ENCODE assay signal across 26 cellular contexts in genomic region chr14:101657372-101657771, GRCh38.
DNase-seq lines count a peak whose midpoint lies in the region; ATAC-seq, FAIRE-seq and TF ChIP-seq lines count a peak whose summit lies in the region.
"Had no signal": no experiment of that assay in that cellular context is flagged by ENCODE, and none has a peak within 500 bp of the region (broad histone marks: within the 10 kb centered on the region; RNA-seq: fewer than 3 reads in every experiment).

No MANE protein-coding gene starts in this region.

- POLR2A ChIA-PET in PC-3 (lab: Charles Lee; ENCODE audit: unreplicated experiment), result no interaction called here

- DNase-seq in PC-3 (peak; percentile 85), SW480 (ENCODE audit: low spot score) (peak; percentile 13), bronchial epithelial cell (ENCODE audit: low read depth) (peak; percentile 29), left colon (no peak), GF-D8 (lab: John Stamatoyannopoulos, UW) (no peak), superior temporal gyrus (ENCODE audit: extremely low spot score) (no peak)
- DNase-seq: 8988T; ACHN; BE2C; C1 segment of cervical spinal cord; CD4-positive, alpha-beta memory T cell; CD4-positive, CD25-positive, alpha-beta regulatory T cell; CD8-positive, alpha-beta memory T cell; COR-L47; DMS 273 treated with DMSO at 0.1 percent for 48 hours; DMS153; DMS53; DMS79; DND-41; EL; GDM1 had no signal

- H2AFZ ChIP-seq in PC-3 (ENCODE audit: low read length), result no peak overlapping the region

- peaks cover 26% of the 10 kb centered on the region for H3K27me3 ChIP-seq in PC-3 (ENCODE audit: low read length)
- peaks cover 4% of the 10 kb centered on the region for H3K27me3 ChIP-seq in bronchial epithelial cell (ENCODE audit: control insufficient read depth, insufficient read depth, low read length)
- H3K27me3 ChIP-seq: BLaER1 had no signal

- peaks cover 12% of the 10 kb centered on the region for H3K4me1 ChIP-seq in PC-3 (ENCODE audit: insufficient read depth, low read length)
- H3K4me1 ChIP-seq: BE2C, BLaER1 had no signal

- no peaks in the 10 kb centered on the region for H4K20me1 ChIP-seq in PC-3 (ENCODE audit: low read length)
- H4K20me1 ChIP-seq: BLaER1 had no signal

- CTCF ChIA-PET in PC-3 (lab: Charles Lee), result no interaction called here

- no peaks in the 10 kb centered on the region for H3K9me2 ChIP-seq in PC-3 (replicated peaks; ENCODE audit: low read length)

- H3K9ac ChIP-seq in PC-3 (ENCODE audit: low read length), result no peak overlapping the region
- H3K9ac ChIP-seq: BLaER1 had no signal

- ATAC-seq in PC-3 (peak; percentile 81), left colon (peak; percentile 57), GM21367 (IDR thresholded peaks at IDR 0.05; ENCODE audit: unreplicated experiment) (no peak), GM19023 (IDR thresholded peaks at IDR 0.05; ENCODE audit: unreplicated experiment) (no peak)

- no peaks in the 10 kb centered on the region for H3K9me3 ChIP-seq in PC-3 (ENCODE audit: low read length)
- H3K9me3 ChIP-seq: BE2C, BLaER1 had no signal

- no peaks in the 10 kb centered on the region for H3K79me2 ChIP-seq in PC-3 (ENCODE audit: low read length)

- intact Hi-C loops in PC-3 (cut with micrococcal nuclease) (no loop called here), left colon (cut with DNase I, micrococcal nuclease) (no loop called here)

- H3K4me3 ChIP-seq in PC-3 (ENCODE audit: low read length) (no peak overlapping the region), bronchial epithelial cell (ENCODE audit: low read depth, low read length) (no peak overlapping the region)
- H3K4me3 ChIP-seq: BLaER1 had no signal

- H3F3A ChIP-seq in PC-3 (ENCODE audit: low read length, unreplicated experiment), result no peaks in the 10 kb centered on the region

- H3K27ac ChIP-seq in PC-3 (ENCODE audit: low read length), result no peak overlapping the region
- H3K27ac ChIP-seq: BLaER1 had no signal

- BruUV-seq in PC-3 (replicated peaks; lab: Mats Ljungman, UMichigan), result no TSS peak

- peak overlapping the region; percentile 47; the same call in 1 of the 2 replicates for H3K4me2 ChIP-seq in PC-3 (ENCODE audit: low read length)
- H3K4me2 ChIP-seq: BLaER1 had no signal

- TF ChIP-seq CTCF in PC-3 (conservative IDR thresholded peaks at IDR 0.05; ENCODE audit: low read depth, low read length) (no peak), bronchial epithelial cell (IDR thresholded peaks at IDR 0.05; ENCODE audit: insufficient read depth, low read length, severe bottlenecking) (no peak)

- no peak for FAIRE-seq in bronchial epithelial cell (lab: Jason Lieb, UNC)
- FAIRE-seq: A204.1, GM12891 had no signal

- no peaks in the 10 kb centered on the region for H3K36me3 ChIP-seq in PC-3 (ENCODE audit: low read depth, low read length)
- no peaks in the 10 kb centered on the region for H3K36me3 ChIP-seq in bronchial epithelial cell (ENCODE audit: control insufficient read depth, insufficient read depth, low read length)
- H3K36me3 ChIP-seq: BE2C, BLaER1 had no signal

Comparison
In these comparisons a context has a peak if more than half of its experiments do, and no peak if none do; other contexts are left out.
1. ATAC-seq: peak in PC-3 (single experiment) and left colon (single experiment); none in GM21367 (single experiment) and GM19023 (single experiment).
2. DNase-seq: peak in PC-3 (single experiment), SW480 (single experiment) and bronchial epithelial cell (single experiment); none in left colon (0 of 2), GF-D8 (single experiment) and superior temporal gyrus (single experiment).